ENCODE assay signal across 8 cellular contexts in genomic region chr7:55132890-55133551, GRCh38.
DNase-seq lines count a peak whose midpoint lies in the region; ATAC-seq, FAIRE-seq and TF ChIP-seq lines count a peak whose summit lies in the region.

No MANE protein-coding gene starts in this region.

- peaks cover 4% of the 10 kb centered on the region for H3K27me3 Mint-ChIP-seq in nephron progenitor cell (ENCODE audit: low read depth, poor library complexity)
- H3K27me3 Mint-ChIP-seq in CD8-positive, alpha-beta T cell (ENCODE audit: low read depth) = no peaks in the 10 kb centered on the region

- H3K4me3 Mint-ChIP-seq in nephron progenitor cell = no peak overlapping the region
- no peak overlapping the region for H3K4me3 Mint-ChIP-seq in CD8-positive, alpha-beta T cell

- no peaks in the 10 kb centered on the region for H3K27me3 ChIP-seq in CD8-positive, alpha-beta T cell (ENCODE audit: insufficient read depth, low read length)

- peak; percentile 31 for ATAC-seq in HG03565 (IDR thresholded peaks at IDR 0.05; ENCODE audit: unreplicated experiment)
- no peak for ATAC-seq in CD8-positive, alpha-beta T cell
- ATAC-seq in GM19328 (IDR thresholded peaks at IDR 0.05; ENCODE audit: unreplicated experiment) = no peak

- no peaks in the 10 kb centered on the region for H3K9me3 ChIP-seq in CD8-positive, alpha-beta T cell (ENCODE audit: low read length)

- peak; percentile 95 for FAIRE-seq in G401.6 (lab: Jason Lieb, UNC)
- FAIRE-seq in frontal cortex (lab: Jason Lieb, UNC) = no peak

- no peaks in the 10 kb centered on the region for H3K4me1 ChIP-seq in CD8-positive, alpha-beta T cell (ENCODE audit: insufficient read depth, low read length)

- no peak for TF ChIP-seq CTCF in nephron progenitor cell (IDR thresholded peaks at IDR 0.05)
- TF ChIP-seq CTCF in CD8-positive, alpha-beta T cell (IDR thresholded peaks at IDR 0.05) = no peak

- H3K27ac Mint-ChIP-seq in nephron progenitor cell = peak overlapping the region; percentile 44
- no peak overlapping the region for H3K27ac Mint-ChIP-seq in CD8-positive, alpha-beta T cell

- peaks cover 51% of the 10 kb centered on the region for H3K4me1 Mint-ChIP-seq in nephron progenitor cell
- H3K4me1 Mint-ChIP-seq in CD8-positive, alpha-beta T cell (ENCODE audit: low read depth) = no peaks in the 10 kb centered on the region

- intact Hi-C loops in CD8-positive, alpha-beta T cell (cut with DNase I, micrococcal nuclease) = no loop called here

- no peak overlapping the region for H3K4me3 ChIP-seq in CD8-positive, alpha-beta T cell (ENCODE audit: low read depth, low read length)

- POLR2A ChIA-PET in CD8-positive, alpha-beta T cell (lab: Charles Lee) = no interaction called here

- H3K36me3 Mint-ChIP-seq in nephron progenitor cell (ENCODE audit: low read depth) = no peaks in the 10 kb centered on the region
- H3K36me3 Mint-ChIP-seq in CD8-positive, alpha-beta T cell = no peaks in the 10 kb centered on the region

- CTCF ChIA-PET in CD8-positive, alpha-beta T cell (lab: Charles Lee) = no interaction called here

- peak; percentile 70 for DNase-seq in brain pericyte (ENCODE audit: low read depth, low spot score)
- no peak for DNase-seq in nephron progenitor cell
- no peak for DNase-seq in frontal cortex (ENCODE audit: low spot score in 2 of 2)
- no peak for DNase-seq in CD8-positive, alpha-beta T cell
- DNase-seq in NCI-H1092 (lab: John Stamatoyannopoulos, UW) = no peak

- no peak overlapping the region for H3K27ac ChIP-seq in CD8-positive, alpha-beta T cell (ENCODE audit: low read depth, low read length)

- H3K36me3 ChIP-seq in CD8-positive, alpha-beta T cell (ENCODE audit: insufficient read depth, low read length) = no peaks in the 10 kb centered on the region

- H3K9me3 Mint-ChIP-seq in nephron progenitor cell = no peaks in the 10 kb centered on the region
- H3K9me3 Mint-ChIP-seq in CD8-positive, alpha-beta T cell = no peaks in the 10 kb centered on the region
